Comparison of ENCODE assay signal across 8 cellular contexts in genomic region chr10:29119374-29119773, GRCh38.
A peak's percentile ranks its signal among the peaks of the same experiment; 100 is the strongest.
DNase-seq lines count a peak whose midpoint lies in the region; ATAC-seq, FAIRE-seq and TF ChIP-seq lines count a peak whose summit lies in the region.

No MANE protein-coding gene starts in this region.

- TF ChIP-seq POLR2A in H54 (IDR thresholded peaks at IDR 0.05; ENCODE audit: low read depth, low read length): no peak

- H3K27me3 Mint-ChIP-seq in WTC11 (ENCODE audit: low read depth): peaks cover 3% of the 10 kb centered on the region; the same call in 1 of the 2 replicates
- no peaks in the 10 kb centered on the region for H3K27me3 Mint-ChIP-seq in effector memory CD8-positive, alpha-beta T cell
- no peaks in the 10 kb centered on the region for H3K27me3 Mint-ChIP-seq in activated T-helper 17 cell treated with anti-CD3 and anti-CD28 coated beads, Interleukin-2, amount 50 U/mL, for 72 hours

- DNase-seq in H54 (ENCODE audit: insufficient read length, low spot score) (peak; percentile 14), WTC11 (ENCODE audit: low spot score) (peak; percentile 91), kidney tubule cell (ENCODE audit: low spot score) (peak; percentile 16)
- DNase-seq in effector memory CD8-positive, alpha-beta T cell: no peak

- ATAC-seq in WTC11 (peak; percentile 94), HG02588 (IDR thresholded peaks at IDR 0.05; ENCODE audit: unreplicated experiment) (no peak), GM18517 (IDR thresholded peaks at IDR 0.05; ENCODE audit: unreplicated experiment) (no peak)
- ATAC-seq in effector memory CD8-positive, alpha-beta T cell (replicated peaks): no peak
- ATAC-seq in activated T-helper 17 cell treated with anti-CD3 and anti-CD28 coated beads, Interleukin-2, amount 50 U/mL, for 72 hours (replicated peaks): no peak

- H3K36me3 Mint-ChIP-seq in WTC11: peaks cover 32% of the 10 kb centered on the region
- no peaks in the 10 kb centered on the region for H3K36me3 Mint-ChIP-seq in effector memory CD8-positive, alpha-beta T cell (ENCODE audit: insufficient read depth)
- no peaks in the 10 kb centered on the region for H3K36me3 Mint-ChIP-seq in activated T-helper 17 cell treated with anti-CD3 and anti-CD28 coated beads, Interleukin-2, amount 50 U/mL, for 72 hours (ENCODE audit: low read depth)

- no peak overlapping the region for H3K27ac Mint-ChIP-seq in WTC11
- H3K27ac Mint-ChIP-seq in effector memory CD8-positive, alpha-beta T cell: no peak overlapping the region
- H3K27ac Mint-ChIP-seq in activated T-helper 17 cell treated with anti-CD3 and anti-CD28 coated beads, Interleukin-2, amount 50 U/mL, for 72 hours: no peak overlapping the region

- H3K27ac ChIP-seq in C4-2B: no peak overlapping the region

- peaks cover 48% of the 10 kb centered on the region for H3K9me3 Mint-ChIP-seq in WTC11
- H3K9me3 Mint-ChIP-seq in effector memory CD8-positive, alpha-beta T cell: peaks cover 7 to 8% of the 10 kb centered on the region in 2 donors
- H3K9me3 Mint-ChIP-seq in activated T-helper 17 cell treated with anti-CD3 and anti-CD28 coated beads, Interleukin-2, amount 50 U/mL, for 72 hours: peaks cover 4% of the 10 kb centered on the region

- H3K4me3 Mint-ChIP-seq in WTC11: no peak overlapping the region
- no peak overlapping the region for H3K4me3 Mint-ChIP-seq in effector memory CD8-positive, alpha-beta T cell
- no peak overlapping the region for H3K4me3 Mint-ChIP-seq in activated T-helper 17 cell treated with anti-CD3 and anti-CD28 coated beads, Interleukin-2, amount 50 U/mL, for 72 hours

- FAIRE-seq in H54 (lab: Jason Lieb, UNC): no peak

- POLR2A ChIA-PET in WTC11 (lab: Charles Lee): interaction anchor here (0.5 to 0.7 kb wide), 2 partner anchors 13 to 137 kb away, joined by 3 read pairs; no protein-coding TSS in a partner anchor

- CTCF ChIA-PET in WTC11 (lab: Charles Lee): interaction anchor here (0.5 to 1.7 kb wide), 28 partner anchors 9 to 455 kb away, joined by 3 to 19 read pairs (median 4); no protein-coding TSS in a partner anchor

- peaks cover 7% of the 10 kb centered on the region for H3K4me1 Mint-ChIP-seq in WTC11
- H3K4me1 Mint-ChIP-seq in effector memory CD8-positive, alpha-beta T cell (ENCODE audit: low read depth in 2 of 2): no peaks in the 10 kb centered on the region
- H3K4me1 Mint-ChIP-seq in activated T-helper 17 cell treated with anti-CD3 and anti-CD28 coated beads, Interleukin-2, amount 50 U/mL, for 72 hours: no peaks in the 10 kb centered on the region

- peak; percentile 59 for TF ChIP-seq CTCF in C4-2B (conservative IDR thresholded peaks at IDR 0.05)
- TF ChIP-seq CTCF in WTC11 (IDR thresholded peaks at IDR 0.05): peak; percentile 87

TF ChIP-seq in WTC11, 78 proteins besides CTCF, POLR2A, EP300 and RAD21:
- TF ChIP-seq MAX (CRISPR knock-in tag; IDR thresholded peaks at IDR 0.05) (0 out of 2 replicates have a peak, but pooled peaks have one; percentile 20), ZNF396 (CRISPR knock-in tag; IDR thresholded peaks at IDR 0.05; ENCODE audit: borderline replicate concordance) (no peak), FOXK1 (CRISPR knock-in tag; IDR thresholded peaks at IDR 0.05) (peak; percentile 71), ARID4B (CRISPR knock-in tag; IDR thresholded peaks at IDR 0.05; ENCODE audit: borderline replicate concordance) (peak; percentile 27; the same call in 1 of the 2 replicates), E2F4 (CRISPR knock-in tag; IDR thresholded peaks at IDR 0.05; ENCODE audit: borderline replicate concordance, low read depth) (no peak), SMAD4 (CRISPR knock-in tag; IDR thresholded peaks at IDR 0.05) (no peak), CREB1 (CRISPR knock-in tag; IDR thresholded peaks at IDR 0.05) (no peak)

Comparison
In these comparisons a context has a peak if more than half of its experiments do, and no peak if none do; other contexts are left out.
1. DNase-seq: peak in H54 (single experiment), WTC11 (single experiment) and kidney tubule cell (single experiment); none in effector memory CD8-positive, alpha-beta T cell (0 of 3).